1 cellular context compared by ENCODE assay signal in genomic region chr12:106581543-106582263, GRCh38.
A peak's percentile ranks its signal among the peaks of the same experiment; 100 is the strongest.
TF ChIP-seq lines count a peak whose summit lies in the region.

No MANE protein-coding gene starts in this region.

TF ChIP-seq in GM23338, 12 proteins besides CTCF, POLR2A, EP300 and RAD21 (continued from another document):
- TF ChIP-seq STAT1 (IDR thresholded peaks at IDR 0.05; ENCODE audit: unreplicated experiment) (no peak), ETS1 (IDR thresholded peaks at IDR 0.05) (0 out of 2 replicates have a peak, but pooled peaks have one; percentile 19), ZNF331 (CRISPR knock-in tag; IDR thresholded peaks at IDR 0.05; ENCODE audit: low read depth) (no peak), ZNF114 (CRISPR knock-in tag; IDR thresholded peaks at IDR 0.05) (no peak), NANOG (IDR thresholded peaks at IDR 0.05; ENCODE audit: borderline replicate concordance) (no peak), CREB1 (CRISPR knock-in tag; IDR thresholded peaks at IDR 0.05; ENCODE audit: low read depth) (0 out of 2 replicates have a peak, but pooled peaks have one; percentile 6), JUNB (IDR thresholded peaks at IDR 0.05; ENCODE audit: unreplicated experiment) (no peak)
